8 cellular contexts compared by ENCODE assay signal in genomic region chr3:150407051-150407817, GRCh38.
A peak's percentile ranks its signal among the peaks of the same experiment; 100 is the strongest.
DNase-seq lines count a peak whose midpoint lies in the region; ATAC-seq and TF ChIP-seq lines count a peak whose summit lies in the region.

No MANE protein-coding gene starts in this region.

- H3K27ac ChIP-seq in muscle layer of colon (ENCODE audit: low read depth, low read length), result peak overlapping the region; percentile 97

- H3K9ac ChIP-seq in muscle layer of colon (ENCODE audit: low read length), result peak overlapping the region; percentile 98

- H3K9me3 ChIP-seq in muscle layer of colon (ENCODE audit: low read length), result no peaks in the 10 kb centered on the region

- TF ChIP-seq CTCF in choroid plexus epithelial cell (conservative IDR thresholded peaks at IDR 0.05; ENCODE audit: low read depth, low read length), result no peak

- ATAC-seq in GM21619 (IDR thresholded peaks at IDR 0.05; ENCODE audit: unreplicated experiment) (no peak), GM21447 (IDR thresholded peaks at IDR 0.05; ENCODE audit: unreplicated experiment) (no peak)

- no peaks in the 10 kb centered on the region for H3K36me3 ChIP-seq in muscle layer of colon (ENCODE audit: insufficient read depth, low read length)

- H3K27me3 ChIP-seq in muscle layer of colon (ENCODE audit: control insufficient read depth in 1 of 2, insufficient read depth in 2 of 2, low read length in 2 of 2), result no peaks in the 10 kb centered on the region

- peaks cover 8% of the 10 kb centered on the region for H3K4me1 ChIP-seq in muscle layer of colon (ENCODE audit: insufficient read depth, low read length)

- peak; percentile 27 for DNase-seq in DMS79 treated with DMSO at 0.1 percent for 48 hours (lab: John Stamatoyannopoulos, UW)
- no peak for DNase-seq in DMS79 (lab: John Stamatoyannopoulos, UW)
- DNase-seq in NCI-H774 (lab: John Stamatoyannopoulos, UW), result peak; percentile 11
- no peak for DNase-seq in choroid plexus epithelial cell (ENCODE audit: low read depth)
- no peak for DNase-seq in effector CD8-positive, alpha-beta T cell (lab: John Stamatoyannopoulos, UW)

- H3K4me3 ChIP-seq in choroid plexus epithelial cell (ENCODE audit: low read depth, low read length) (peak overlapping the region; percentile 95), muscle layer of colon (ENCODE audit: low read depth in 1 of 2, low read length in 2 of 2) (peak overlapping the region; percentile 22 to 69)

Comparison
In these comparisons a context has a peak if more than half of its experiments do, and no peak if none do; other contexts are left out.
1. DNase-seq: peak in DMS79 treated with DMSO at 0.1 percent for 48 hours (single experiment) and NCI-H774 (single experiment); none in DMS79 (single experiment), choroid plexus epithelial cell (single experiment) and effector CD8-positive, alpha-beta T cell (single experiment).